16 cellular contexts compared by ENCODE assay signal in the genomic region with DNA sequence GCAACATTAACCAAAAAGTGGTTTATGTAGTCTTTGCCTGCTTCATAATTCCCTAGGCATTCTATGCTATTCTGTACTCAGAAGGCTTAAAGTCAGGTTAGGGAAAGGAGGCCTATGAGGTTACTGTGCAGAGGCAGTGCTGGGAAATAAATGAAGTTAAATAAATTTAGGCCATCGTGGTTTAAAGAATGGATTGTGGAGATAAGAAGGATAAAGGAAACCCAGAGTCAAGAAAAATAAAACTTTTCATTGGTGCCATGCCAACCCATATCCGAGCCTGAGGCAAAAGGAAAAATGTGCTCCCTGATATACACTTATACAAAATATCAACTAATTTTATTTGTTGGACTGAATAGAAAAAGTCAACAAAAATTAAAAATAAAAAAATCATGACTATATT.
DNase-seq lines count a peak whose midpoint lies in the region; FAIRE-seq and TF ChIP-seq lines count a peak whose summit lies in the region.
"Had no signal": no experiment of that assay in that cellular context is flagged by ENCODE, and none has a peak within 500 bp of the region (broad histone marks: within the 10 kb centered on the region; RNA-seq: fewer than 3 reads in every experiment).

No MANE protein-coding gene starts in this region.

- no peaks in the 10 kb centered on the region for H4K20me1 ChIP-seq in endothelial cell of umbilical vein (replicated peaks; ENCODE audit: control insufficient read depth, extremely low read depth, insufficient read depth, low read length)

- no peak for TF ChIP-seq POLR2A in endothelial cell of umbilical vein (IDR thresholded peaks at IDR 0.05; ENCODE audit: low read depth, low read length)

- H2AFZ ChIP-seq in endothelial cell of umbilical vein (ENCODE audit: low read depth, low read length) = no peak overlapping the region

- intact Hi-C loops in endothelial cell of umbilical vein (cut with micrococcal nuclease) = loop anchor here (1.0 to 5.0 kb wide), 3 partner anchors 9 to 548 kb away; a partner anchor contains a TSS

- H3K9ac ChIP-seq in endothelial cell of umbilical vein (replicated peaks; ENCODE audit: extremely low read depth, insufficient read depth, low read length) = peak overlapping the region; percentile 61

- DNase-seq in ELR (ENCODE audit: low read depth) (peak; percentile 11), SJCRH30 (no peak), endothelial cell of umbilical vein (ENCODE audit: low read depth, low spot score) (peak; percentile 86), pulmonary artery endothelial cell (ENCODE audit: low read depth, low spot score) (peak; percentile 47), SHP77 treated with DMSO at 0.1 percent for 48 hours (lab: John Stamatoyannopoulos, UW) (no peak), kidney tubule cell (ENCODE audit: low spot score) (no peak), coronary artery (ENCODE audit: low spot score) (no peak)
- no peak for DNase-seq in stimulated activated CD4-positive, alpha-beta T cell treated with anti-CD3 and anti-CD28 coated beads, Interleukin-12 subunit alpha, Interleukin-12 subunit beta, amount 100 ng/mL, for 4 hours
- DNase-seq: BE2C; CD4-positive, alpha-beta T cell; NCI-H1436 treated with DMSO at 0.1 percent for 48 hours; NCI-H2029 treated with DMSO at 0.1 percent for 48 hours; NCI-H2171 treated with DMSO at 0.1 percent for 48 hours; NCI-H446 treated with DMSO at 0.1 percent for 48 hours had no signal

- no peaks in the 10 kb centered on the region for H3K9me1 ChIP-seq in endothelial cell of umbilical vein (replicated peaks; ENCODE audit: control insufficient read depth, extremely low read depth, insufficient read depth, low read length)

- H3K4me3 ChIP-seq in SJCRH30 (no peak overlapping the region), endothelial cell of umbilical vein (replicated peaks in 1 of 3; ENCODE audit: insufficient read depth in 1 of 3, low read depth in 1 of 3, low read length in 3 of 3) (no peak overlapping the region), coronary artery (no peak overlapping the region)
- H3K4me3 ChIP-seq: K562 had no signal

- H3K9me3 ChIP-seq in SJCRH30 (replicated peaks) (no peaks in the 10 kb centered on the region), endothelial cell of umbilical vein (replicated peaks; ENCODE audit: control insufficient read depth, insufficient read depth, low read length) (no peaks in the 10 kb centered on the region)
- H3K9me3 ChIP-seq: BE2C had no signal

- peak overlapping the region; percentile 58 for H3K4me2 ChIP-seq in endothelial cell of umbilical vein (ENCODE audit: insufficient read depth, low read length)

- CTCF ChIA-PET in endothelial cell of umbilical vein (lab: Charles Lee) = interaction anchor here (1.0 kb wide), 1 partner anchor 167 kb away, joined by 3 read pairs; no protein-coding TSS in a partner anchor

- H3K36me3 ChIP-seq in SJCRH30 (no peaks in the 10 kb centered on the region; the same call in 1 of the 2 replicates), endothelial cell of umbilical vein (ENCODE audit: control insufficient read depth in 2 of 2, extremely low read depth in 1 of 2, insufficient read depth in 2 of 2, low read length in 2 of 2) (no peaks in the 10 kb centered on the region)
- H3K36me3 ChIP-seq: BE2C had no signal

- H3K27ac ChIP-seq in SJCRH30 (peak overlapping the region; percentile 75), endothelial cell of umbilical vein (ENCODE audit: insufficient read depth, low read depth, low read length) (peak overlapping the region; percentile 94), coronary artery (no peak overlapping the region)

- no TSS peak for BruUV-seq in endothelial cell of umbilical vein (replicated peaks; lab: Mats Ljungman, UMichigan)

- H3K4me1 ChIP-seq in SJCRH30 (peaks cover 33% of the 10 kb centered on the region), endothelial cell of umbilical vein (ENCODE audit: control insufficient read depth, extremely low read depth, insufficient read depth, low read length) (peaks cover 40% of the 10 kb centered on the region)
- H3K4me1 ChIP-seq: BE2C had no signal

- no peaks in the 10 kb centered on the region for H3K79me2 ChIP-seq in endothelial cell of umbilical vein (ENCODE audit: control insufficient read depth, insufficient read depth, low read length)

- H3K27me3 ChIP-seq in SJCRH30 (no peaks in the 10 kb centered on the region), endothelial cell of umbilical vein (ENCODE audit: control insufficient read depth in 2 of 2, insufficient read depth in 2 of 2, low read length in 2 of 2) (no peaks in the 10 kb centered on the region)
- H3K27me3 ChIP-seq: BE2C had no signal

- POLR2A ChIA-PET in endothelial cell of umbilical vein (lab: Charles Lee) = no interaction called here

- dilution Hi-C loops in endothelial cell of umbilical vein (cut with MboI; ENCODE audit: extremely low pct_ligation_motif_present, low sequenced_read_pairs) = no loop called here

- no peak for TF ChIP-seq CTCF in endothelial cell of umbilical vein (IDR thresholded peaks at IDR 0.05; ENCODE audit: extremely low read depth in 1 of 2, insufficient read depth in 1 of 2, low read depth in 1 of 2, low read length in 2 of 2)
- no peak for TF ChIP-seq CTCF in coronary artery (IDR thresholded peaks at IDR 0.05)

- peak; percentile 28 for FAIRE-seq in endothelial cell of umbilical vein (lab: Jason Lieb, UNC)
- FAIRE-seq: GM19239, K562 had no signal

TF ChIP-seq in endothelial cell of umbilical vein, 7 proteins besides CTCF, POLR2A, EP300 and RAD21:
- TF ChIP-seq, protein P1, sequence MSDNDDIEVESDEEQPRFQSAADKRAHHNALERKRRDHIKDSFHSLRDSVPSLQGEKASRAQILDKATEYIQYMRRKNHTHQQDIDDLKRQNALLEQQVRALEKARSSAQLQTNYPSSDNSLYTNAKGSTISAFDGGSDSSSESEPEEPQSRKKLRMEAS (IDR thresholded peaks at IDR 0.05; ENCODE audit: insufficient read depth, insufficient read length) = no peak
- TF ChIP-seq POLR2AphosphoS5 (IDR thresholded peaks at IDR 0.05; ENCODE audit: insufficient read depth, low read depth, low read length) (no peak), MYC (IDR thresholded peaks at IDR 0.05; ENCODE audit: low read depth, low read length) (no peak), FOS (IDR thresholded peaks at IDR 0.05; ENCODE audit: borderline replicate concordance, insufficient read depth, low read length) (no peak), GATA2 (IDR thresholded peaks at IDR 0.05; ENCODE audit: insufficient read depth, insufficient read length, low read depth, low read length) (no peak), EZH2 (IDR thresholded peaks at IDR 0.05; ENCODE audit: borderline replicate concordance, low read depth, low read length, severe bottlenecking) (no peak), JUN (IDR thresholded peaks at IDR 0.05; ENCODE audit: borderline replicate concordance, insufficient read depth, insufficient read length, low read depth) (no peak)

Comparison
In these comparisons a context has a peak if more than half of its experiments do, and no peak if none do; other contexts are left out.
1. DNase-seq: peak in ELR (single experiment), endothelial cell of umbilical vein (single experiment) and pulmonary artery endothelial cell (single experiment); none in SJCRH30 (0 of 2), SHP77 treated with DMSO at 0.1 percent for 48 hours (single experiment), kidney tubule cell (single experiment), coronary artery (single experiment) and stimulated activated CD4-positive, alpha-beta T cell treated with anti-CD3 and anti-CD28 coated beads, Interleukin-12 subunit alpha, Interleukin-12 subunit beta, amount 100 ng/mL, for 4 hours (single experiment).
2. H3K27ac ChIP-seq: peak in SJCRH30 (single experiment) and endothelial cell of umbilical vein (single experiment); none in coronary artery (0 of 2).